16 cellular contexts compared by ENCODE assay signal in the genomic region with DNA sequence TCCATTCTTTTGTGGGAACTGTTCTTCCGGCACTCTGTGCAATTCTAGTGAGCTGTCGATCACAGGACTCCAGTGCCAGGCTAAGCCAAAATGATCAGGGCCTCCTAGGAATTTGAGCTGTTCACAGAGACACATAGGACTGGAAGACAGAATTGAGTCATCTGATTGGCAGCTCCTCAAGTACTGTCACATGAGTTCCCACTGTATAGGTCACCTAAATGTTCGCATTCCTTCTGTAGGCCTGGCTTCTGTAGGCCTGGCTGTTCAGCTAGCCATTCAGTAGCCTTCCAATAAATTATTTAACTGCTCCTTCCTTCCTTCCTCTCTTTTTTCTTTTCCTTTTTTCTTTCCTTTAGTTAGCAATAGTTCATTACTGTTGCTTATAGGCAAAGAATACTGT. TPM values are rescaled to one million over a fixed set of nuclear protein-coding genes. Genes with fewer than 3 reads are reported as not detected.
A peak's percentile ranks its signal among the peaks of the same experiment; 100 is the strongest.
DNase-seq lines count a peak whose midpoint lies in the region; ATAC-seq and TF ChIP-seq lines count a peak whose summit lies in the region.
"Had no signal": no experiment of that assay in that cellular context is flagged by ENCODE, and none has a peak within 500 bp of the region (broad histone marks: within the 10 kb centered on the region; RNA-seq: fewer than 3 reads in every experiment).

No MANE protein-coding gene starts in this region.

- DNase-seq in AG10803 (ENCODE audit: low read depth) (peak; percentile 47), HUDEP-2 (lab: John Stamatoyannopoulos, UW; ENCODE audit: unreplicated experiment in 76 of 76) (peak in 63 of 76 experiments; percentile 3 to 78 (median 47)), kidney epithelial cell (ENCODE audit: low read depth) (peak; percentile 10), NCI-H2029 (lab: John Stamatoyannopoulos, UW) (no peak), T-helper 2 cell (no peak), NCI-H1092 treated with DMSO at 0.1 percent for 48 hours (lab: John Stamatoyannopoulos, UW) (no peak)
- DNase-seq: activated CD4-positive, alpha-beta T cell treated with anti-CD3 and anti-CD28 coated beads, Interleukin-2, amount 10 ng/mL, durations not matched to agents 24 days and 14 days; activated effector memory CD4-positive, alpha-beta T cell treated with Interleukin-2 at 50 U/mL for 16 hours; cerebellar nuclear complex; NCI-H1436 treated with DMSO at 0.1 percent for 48 hours; stimulated activated CD4-positive, alpha-beta T cell treated with anti-CD3 and anti-CD28 coated beads, Interleukin-12 subunit alpha, Interleukin-12 subunit beta, amount 100 ng/mL, for 4 hours; stimulated activated CD8-positive, alpha-beta memory T cell treated with anti-CD3 and anti-CD28 coated beads, Interleukin-4, amount 100 ng/mL, for 48 hours had no signal

- H3K27ac Mint-ChIP-seq in brain, result peak overlapping the region in 3 of 5 experiments; percentile 4 to 36 (median 19)
- H3K27ac Mint-ChIP-seq in activated T-helper 17 cell treated with anti-CD3 and anti-CD28 coated beads, Interleukin-2, amount 50 U/mL, for 72 hours, result no peak overlapping the region
- H3K27ac Mint-ChIP-seq: activated CD4-positive, alpha-beta T cell treated with anti-CD3 and anti-CD28 coated beads, Interleukin-2, amount 10 ng/mL, durations not matched to agents 24 days and 14 days had no signal

- H3K4me3 ChIP-seq in AG10803 (ENCODE audit: low read length) (no peak overlapping the region), kidney epithelial cell (ENCODE audit: low read depth, low read length) (no peak overlapping the region)
- H3K4me3 ChIP-seq: BLaER1 had no signal

- peaks cover 15% of the 10 kb centered on the region for H3K36me3 Mint-ChIP-seq in brain
- no peaks in the 10 kb centered on the region for H3K36me3 Mint-ChIP-seq in activated T-helper 17 cell treated with anti-CD3 and anti-CD28 coated beads, Interleukin-2, amount 50 U/mL, for 72 hours (ENCODE audit: low read depth)

- peaks cover 0 to 8% (median 3%) of the 10 kb centered on the region in 5 experiments for H3K9me3 Mint-ChIP-seq in brain
- no peaks in the 10 kb centered on the region for H3K9me3 Mint-ChIP-seq in activated T-helper 17 cell treated with anti-CD3 and anti-CD28 coated beads, Interleukin-2, amount 50 U/mL, for 72 hours

- H3K4me3 Mint-ChIP-seq in brain, result no peak overlapping the region
- no peak overlapping the region for H3K4me3 Mint-ChIP-seq in activated T-helper 17 cell treated with anti-CD3 and anti-CD28 coated beads, Interleukin-2, amount 50 U/mL, for 72 hours
- H3K4me3 Mint-ChIP-seq: activated CD4-positive, alpha-beta T cell treated with anti-CD3 and anti-CD28 coated beads, Interleukin-2, amount 10 ng/mL, durations not matched to agents 24 days and 14 days had no signal

- peaks cover 23% of the 10 kb centered on the region for H3K4me1 Mint-ChIP-seq in brain
- H3K4me1 Mint-ChIP-seq in activated T-helper 17 cell treated with anti-CD3 and anti-CD28 coated beads, Interleukin-2, amount 50 U/mL, for 72 hours, result no peaks in the 10 kb centered on the region

- peaks cover 5% of the 10 kb centered on the region for H3K27me3 Mint-ChIP-seq in brain
- peaks cover 16% of the 10 kb centered on the region for H3K27me3 Mint-ChIP-seq in activated T-helper 17 cell treated with anti-CD3 and anti-CD28 coated beads, Interleukin-2, amount 50 U/mL, for 72 hours

- H3K27me3 ChIP-seq in kidney epithelial cell (ENCODE audit: control insufficient read depth, insufficient read depth, low read length), result no peaks in the 10 kb centered on the region

- no peak for ATAC-seq in activated T-helper 17 cell treated with anti-CD3 and anti-CD28 coated beads, Interleukin-2, amount 50 U/mL, for 72 hours (replicated peaks)

- no peaks in the 10 kb centered on the region for H3K36me3 ChIP-seq in kidney epithelial cell (ENCODE audit: control insufficient read depth, insufficient read depth, low read length)
- H3K36me3 ChIP-seq: BLaER1, neutrophil had no signal

- TF ChIP-seq CTCF in AG10803 (conservative IDR thresholded peaks at IDR 0.05; ENCODE audit: low read length) (no peak), brain (conservative IDR thresholded peaks at IDR 0.05) (no peak), kidney epithelial cell (IDR thresholded peaks at IDR 0.05; ENCODE audit: insufficient read depth, low read length, poor library complexity, severe bottlenecking) (no peak)

RNA-seq across cellular contexts. Expression of gene PROS1, which starts 4.3 kb away (rescaled TPM):
- 3.3 TPM for polyA plus RNA-seq in brain (ENCODE audit: insufficient read depth, low read depth, low replicate concordance)
- total RNA-seq in kidney epithelial cell, result 14.1 and 15.1 TPM in 2 replicates
- total RNA-seq in activated T-helper 17 cell treated with anti-CD3 and anti-CD28 coated beads, Interleukin-2, amount 50 U/mL, for 72 hours, result 1 to 10 TPM; 1.1 to 2.8 TPM

RNA-seq across cellular contexts. Expression of gene ARL13B, which starts 10.5 kb away (rescaled TPM):
- 2.9 TPM for polyA plus RNA-seq in brain (ENCODE audit: insufficient read depth, low read depth, low replicate concordance)
- total RNA-seq in kidney epithelial cell, result 9.7 and 11.4 TPM in 2 replicates
- total RNA-seq in activated T-helper 17 cell treated with anti-CD3 and anti-CD28 coated beads, Interleukin-2, amount 50 U/mL, for 72 hours, result 1 to 10 TPM; 6.7 to 9.4 TPM

RNA-seq across cellular contexts. Expression of gene STX19, which starts 59.0 kb away (rescaled TPM):
- 0.39 TPM for polyA plus RNA-seq in brain (ENCODE audit: insufficient read depth, low read depth, low replicate concordance)
- not detected in 2 replicates for total RNA-seq in kidney epithelial cell
- total RNA-seq in activated T-helper 17 cell treated with anti-CD3 and anti-CD28 coated beads, Interleukin-2, amount 50 U/mL, for 72 hours, result not detected
- total RNA-seq: activated CD4-positive, alpha-beta T cell treated with anti-CD3 and anti-CD28 coated beads, Interleukin-2, amount 10 ng/mL, durations not matched to agents 24 days and 14 days had no signal

Comparison
In these comparisons a context has a peak if more than half of its experiments do, and no peak if none do; other contexts are left out.
1. DNase-seq: peak in AG10803 (single experiment), HUDEP-2 (63 of 76) and kidney epithelial cell (single experiment); none in NCI-H2029 (single experiment), T-helper 2 cell (0 of 5) and NCI-H1092 treated with DMSO at 0.1 percent for 48 hours (single experiment).